In genomic region chr3:16687206-16687605, GRCh38 we compare ENCODE assay signal across 1 cellular context.
A peak's percentile ranks its signal among the peaks of the same experiment; 100 is the strongest.
TF ChIP-seq lines count a peak whose summit lies in the region.

No MANE protein-coding gene starts in this region.

TF ChIP-seq in H1, 55 proteins besides CTCF, POLR2A, EP300 and RAD21 (continued from another document):
- peak; percentile 66; the same call in 1 of the 2 replicates for TF ChIP-seq ATF2 (IDR thresholded peaks at IDR 0.05; ENCODE audit: low read length)
- TF ChIP-seq MAFK (IDR thresholded peaks at IDR 0.05; ENCODE audit: low read depth, low read length), result no peak
- TF ChIP-seq YY1 (IDR thresholded peaks at IDR 0.05; ENCODE audit: low read depth, low read length), result peak; percentile 26; the same call in 1 of the 2 replicates
- peak; percentile 41; the same call in 1 of the 2 replicates for TF ChIP-seq SIX5 (IDR thresholded peaks at IDR 0.05; ENCODE audit: low read depth, low read length)
- TF ChIP-seq SRF (IDR thresholded peaks at IDR 0.05; ENCODE audit: low read depth, low read length), result no peak
